1 cellular context compared by ENCODE assay signal in genomic region chr22:20904008-20904979, GRCh38.
TF ChIP-seq lines count a peak whose summit lies in the region.

No MANE protein-coding gene starts in this region.

TF ChIP-seq in K562, 482 proteins besides CTCF, POLR2A, EP300 and RAD21 (continued from another document and continues in another):
- TF ChIP-seq CHD7 (IDR thresholded peaks at IDR 0.05; ENCODE audit: low read depth, low read length), result no peak
- no peak; the same call in 1 of the 2 replicates for TF ChIP-seq ESRRA (IDR thresholded peaks at IDR 0.05; ENCODE audit: borderline replicate concordance, low read depth)
- TF ChIP-seq PYGO2 (tag; IDR thresholded peaks at IDR 0.05), result no peak; the same call in 1 of the 2 replicates
- TF ChIP-seq YY1 (IDR thresholded peaks at IDR 0.05; ENCODE audit: borderline replicate concordance in 1 of 3, control insufficient read depth in 1 of 3, extremely low read depth in 1 of 3, insufficient read depth in 3 of 3, insufficient read length in 1 of 3, insufficient replicate concordance in 2 of 3, low read depth in 1 of 3, low read length in 2 of 3), result no peak
- TF ChIP-seq ZFP1 (CRISPR knock-in tag; IDR thresholded peaks at IDR 0.05), result no peak
- TF ChIP-seq RBM22 (IDR thresholded peaks at IDR 0.05; ENCODE audit: low read depth, low read length, poor library complexity, severe bottlenecking), result no peak
- no peak for TF ChIP-seq ZNF407 (IDR thresholded peaks at IDR 0.05; ENCODE audit: low read depth)
- TF ChIP-seq GATA2 (CRISPR knock-in tag; IDR thresholded peaks at IDR 0.05), result no peak
- no peak for TF ChIP-seq POU5F1 (IDR thresholded peaks at IDR 0.05; ENCODE audit: borderline replicate concordance, low read depth, low read length, partially characterized antibody)
- no peak for TF ChIP-seq GTF2E2 (tag; IDR thresholded peaks at IDR 0.05)
- no peak for TF ChIP-seq MITF (IDR thresholded peaks at IDR 0.05)
- TF ChIP-seq ZNF23 (CRISPR knock-in tag; IDR thresholded peaks at IDR 0.05), result no peak
- no peak for TF ChIP-seq PCBP2 (IDR thresholded peaks at IDR 0.05; ENCODE audit: low read depth, low read length, poor library complexity, severe bottlenecking)
- no peak for TF ChIP-seq SMC3 (conservative IDR thresholded peaks at IDR 0.05; ENCODE audit: insufficient read depth, low read depth, low read length)
- TF ChIP-seq ZNF589 (CRISPR knock-in tag; IDR thresholded peaks at IDR 0.05; ENCODE audit: low read depth), result no peak
- no peak for TF ChIP-seq ZNF354B (CRISPR knock-in tag; IDR thresholded peaks at IDR 0.05)
- peak; percentile 74 for TF ChIP-seq ZNF121 (CRISPR knock-in tag; conservative IDR thresholded peaks at IDR 0.05)
- TF ChIP-seq NFXL1 (CRISPR knock-in tag; IDR thresholded peaks at IDR 0.05), result no peak
- TF ChIP-seq HNRNPH1 (optimal IDR thresholded peaks at IDR 0.05; ENCODE audit: low read depth, low read length), result no peak
- TF ChIP-seq MAFG (tag; conservative IDR thresholded peaks at IDR 0.05), result 0 out of 2 replicates have a peak, but pooled peaks have one; percentile 7
- no peak for TF ChIP-seq ZNF707 (CRISPR knock-in tag; conservative IDR thresholded peaks at IDR 0.05)
- TF ChIP-seq STAT5B (CRISPR knock-in tag; IDR thresholded peaks at IDR 0.05), result no peak
- TF ChIP-seq ZNF449 (CRISPR knock-in tag; IDR thresholded peaks at IDR 0.05), result no peak
- no peak for TF ChIP-seq TRIM25 (IDR thresholded peaks at IDR 0.05; ENCODE audit: borderline replicate concordance)
- TF ChIP-seq ZNF512 (tag; IDR thresholded peaks at IDR 0.05), result no peak
- TF ChIP-seq CBX1 (IDR thresholded peaks at IDR 0.05; ENCODE audit: low read depth), result no peak
- no peak for TF ChIP-seq ZNF324 (CRISPR knock-in tag; IDR thresholded peaks at IDR 0.05)
- TF ChIP-seq SMAD2 (IDR thresholded peaks at IDR 0.05; ENCODE audit: low read depth, low read length), result no peak
- TF ChIP-seq ARID1B (IDR thresholded peaks at IDR 0.05), result peak; percentile 87
- no peak for TF ChIP-seq ETV6 (IDR thresholded peaks at IDR 0.05; ENCODE audit: borderline replicate concordance in 1 of 2, low read depth in 2 of 2, low read length in 1 of 2)
- no peak for TF ChIP-seq ETV6 (CRISPR knock-in tag; IDR thresholded peaks at IDR 0.05; ENCODE audit: borderline replicate concordance)
- TF ChIP-seq SETDB1 (IDR thresholded peaks at IDR 0.05; ENCODE audit: low read length), result no peak
